ENCODE assay signal across 9 cellular contexts in the genomic region with DNA sequence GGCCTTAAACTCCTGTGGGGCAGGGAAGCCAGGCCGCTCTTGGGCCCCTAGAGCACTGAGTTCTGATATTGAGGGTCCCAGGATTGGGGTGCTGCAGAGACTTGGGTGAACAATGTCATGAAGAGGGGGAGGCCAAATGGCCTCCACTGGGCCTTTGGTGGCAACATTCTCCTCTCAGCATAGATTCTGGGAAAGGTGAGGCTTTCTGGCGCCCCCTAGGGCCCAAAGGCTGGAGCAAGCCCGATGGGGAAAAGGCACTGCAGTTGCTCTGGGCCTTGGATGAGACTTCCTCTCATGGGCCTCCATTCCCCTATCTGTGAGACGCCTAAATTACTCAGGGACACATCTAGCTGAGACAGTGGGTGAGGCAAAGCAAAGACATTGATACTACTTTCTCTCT.
DNase-seq lines count a peak whose midpoint lies in the region; ATAC-seq, FAIRE-seq and TF ChIP-seq lines count a peak whose summit lies in the region.
"Had no signal": no experiment of that assay in that cellular context is flagged by ENCODE, and none has a peak within 500 bp of the region (broad histone marks: within the 10 kb centered on the region; RNA-seq: fewer than 3 reads in every experiment).

No MANE protein-coding gene starts in this region.

- TF ChIP-seq CTCF in DOHH2 (IDR thresholded peaks at IDR 0.05; ENCODE audit: low read depth, low read length, poor library complexity, severe bottlenecking): peak; percentile 79
- peak; percentile 39 for TF ChIP-seq CTCF in RWPE2 (IDR thresholded peaks at IDR 0.05; ENCODE audit: poor library complexity, severe bottlenecking)
- peak; percentile 25 to 43 (median 36) for TF ChIP-seq CTCF in pancreas (IDR thresholded peaks at IDR 0.05)
- no peak for TF ChIP-seq CTCF in coronary artery (IDR thresholded peaks at IDR 0.05)

- peaks cover under 1 to 6% (median 5%) of the 10 kb centered on the region in 4 donors for H3K4me1 Mint-ChIP-seq in naive thymus-derived CD8-positive, alpha-beta T cell

- WGBS in pancreas, 2 donors: 51 to 67% methylated on average over 4 of the region's 4 CpGs

- intact Hi-C loops in pancreas (cut with DNase I): no loop called here

- H3K79me2 ChIP-seq in DOHH2 (ENCODE audit: control insufficient read depth, low read length): no peaks in the 10 kb centered on the region

- no peak overlapping the region for H3K4me3 Mint-ChIP-seq in naive thymus-derived CD8-positive, alpha-beta T cell
- H3K4me3 Mint-ChIP-seq: naive thymus-derived CD4-positive, alpha-beta T cell had no signal

- H3K27ac ChIP-seq in DOHH2 (ENCODE audit: low read depth, low read length) (no peak overlapping the region), RWPE2 (ENCODE audit: poor library complexity, severe bottlenecking) (no peak overlapping the region), epithelial cell of prostate (peak overlapping the region; percentile 94), pancreas (no peak overlapping the region), coronary artery (no peak overlapping the region)

- no peaks in the 10 kb centered on the region for H3K9me2 ChIP-seq in DOHH2 (replicated peaks; ENCODE audit: control insufficient read depth, low read length)

- no peak for FAIRE-seq in pancreas (lab: Jason Lieb, UNC)

- no peaks in the 10 kb centered on the region for H3K36me3 Mint-ChIP-seq in naive thymus-derived CD8-positive, alpha-beta T cell
- H3K36me3 Mint-ChIP-seq: naive thymus-derived CD4-positive, alpha-beta T cell had no signal

- H3K4me1 ChIP-seq in DOHH2 (ENCODE audit: control insufficient read depth, low read length): no peaks in the 10 kb centered on the region
- H3K4me1 ChIP-seq in RWPE2 (ENCODE audit: insufficient read depth, poor library complexity, severe bottlenecking): peaks cover 33% of the 10 kb centered on the region
- H3K4me1 ChIP-seq in pancreas: peaks cover 0 to 11% (median 4%) of the 10 kb centered on the region in 3 donors

- H3K9me3 Mint-ChIP-seq in naive thymus-derived CD8-positive, alpha-beta T cell: no peaks in the 10 kb centered on the region
- H3K9me3 Mint-ChIP-seq: naive thymus-derived CD4-positive, alpha-beta T cell had no signal

- ATAC-seq in RWPE2 (ENCODE audit: low read depth) (no peak), pancreas (peak in 2 of 4 donors; percentile 44 to 66), GM21528 (IDR thresholded peaks at IDR 0.05; ENCODE audit: low FRiP score, unreplicated experiment) (no peak)
- ATAC-seq in naive thymus-derived CD8-positive, alpha-beta T cell: no peak
- ATAC-seq: naive thymus-derived CD4-positive, alpha-beta T cell had no signal

- H4K20me1 ChIP-seq in DOHH2 (ENCODE audit: control insufficient read depth, insufficient read depth, low read depth, low read length): no peaks in the 10 kb centered on the region

- no peak overlapping the region for H3K27ac Mint-ChIP-seq in naive thymus-derived CD8-positive, alpha-beta T cell
- H3K27ac Mint-ChIP-seq: naive thymus-derived CD4-positive, alpha-beta T cell had no signal

- no peak overlapping the region for H3K4me2 ChIP-seq in DOHH2 (ENCODE audit: low read length)

- H3K36me3 ChIP-seq in DOHH2 (ENCODE audit: control insufficient read depth, low read length) (no peaks in the 10 kb centered on the region), RWPE2 (ENCODE audit: low read depth) (no peaks in the 10 kb centered on the region), pancreas (no peaks in the 10 kb centered on the region)

- no peaks in the 10 kb centered on the region for H3K9me3 ChIP-seq in DOHH2 (ENCODE audit: control insufficient read depth, insufficient read depth, low read length)
- no peaks in the 10 kb centered on the region for H3K9me3 ChIP-seq in RWPE2 (ENCODE audit: severe bottlenecking)
- H3K9me3 ChIP-seq in pancreas: no peaks in the 10 kb centered on the region

- DNase-seq in HT-29 (ENCODE audit: low spot score) (peak; percentile 68), RWPE2 (ENCODE audit: low spot score) (no peak), epithelial cell of prostate (ENCODE audit: low read depth, low spot score) (no peak), pancreas (peak; percentile 39 to 77 (median 48)), coronary artery (ENCODE audit: low spot score) (no peak)
- DNase-seq in naive thymus-derived CD8-positive, alpha-beta T cell: no peak

- no peaks in the 10 kb centered on the region for H3F3A ChIP-seq in DOHH2 (ENCODE audit: control insufficient read depth, insufficient read depth)

- H3K27me3 Mint-ChIP-seq in naive thymus-derived CD8-positive, alpha-beta T cell: peaks cover 0 to 8% (median 7%) of the 10 kb centered on the region in 5 donors

- POLR2A ChIA-PET in naive thymus-derived CD8-positive, alpha-beta T cell (lab: Charles Lee): no interaction called here

- H3K4me3 ChIP-seq in DOHH2 (ENCODE audit: low read length): no peak overlapping the region
- no peak overlapping the region for H3K4me3 ChIP-seq in RWPE2 (ENCODE audit: severe bottlenecking)
- no peak overlapping the region for H3K4me3 ChIP-seq in pancreas
- no peak overlapping the region for H3K4me3 ChIP-seq in coronary artery

- H3K27me3 ChIP-seq in DOHH2 (ENCODE audit: control insufficient read depth, low read length) (peaks cover 6% of the 10 kb centered on the region), RWPE2 (ENCODE audit: insufficient read depth, poor library complexity, severe bottlenecking) (no peaks in the 10 kb centered on the region), pancreas (no peaks in the 10 kb centered on the region)

Comparison
In these comparisons a context has a peak if more than half of its experiments do, and no peak if none do; other contexts are left out.
1. DNase-seq: peak in HT-29 (single experiment) and pancreas (6 of 6); none in RWPE2 (single experiment), epithelial cell of prostate (single experiment), coronary artery (single experiment) and naive thymus-derived CD8-positive, alpha-beta T cell (0 of 10).